ENCODE assay signal across 18 cellular contexts in the genomic region with DNA sequence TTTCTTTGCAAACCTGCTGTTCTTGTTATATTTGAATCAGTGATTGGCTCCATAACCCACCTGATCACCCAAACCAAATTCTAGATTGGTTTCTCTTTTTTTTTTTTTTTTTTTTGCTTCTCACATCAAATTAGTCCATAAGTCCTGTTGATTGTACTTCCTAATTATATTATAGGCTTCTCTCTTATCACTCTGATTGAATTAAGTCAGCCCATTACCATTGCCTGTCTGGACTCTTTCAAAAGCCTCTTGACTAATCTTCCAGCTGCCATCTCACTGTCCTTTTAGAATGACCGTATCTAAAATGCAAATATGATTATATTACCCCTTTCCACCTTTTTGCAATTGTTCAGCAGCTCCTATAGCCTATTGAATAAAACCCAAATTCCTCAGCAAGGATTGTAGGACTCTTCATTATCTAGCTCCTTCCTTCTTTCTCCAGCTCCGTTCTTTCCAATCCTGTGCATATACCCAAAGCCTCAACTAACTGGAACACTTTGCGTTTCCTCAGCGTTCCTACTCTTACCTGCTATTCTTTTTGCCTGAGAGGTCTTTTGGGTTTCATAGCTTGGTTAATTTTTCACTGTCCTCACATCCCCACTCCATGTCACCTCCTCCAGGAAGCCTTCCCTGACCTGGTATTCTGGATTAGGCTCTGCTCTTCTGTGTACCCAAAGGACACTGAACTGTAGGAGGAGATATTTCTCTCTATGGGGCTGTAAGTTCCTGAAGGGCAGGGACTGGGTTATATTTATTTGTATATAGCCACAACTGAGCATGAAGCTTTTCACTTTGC.
DNase-seq lines count a peak whose midpoint lies in the region; ATAC-seq, FAIRE-seq and TF ChIP-seq lines count a peak whose summit lies in the region.
"Had no signal": no experiment of that assay in that cellular context is flagged by ENCODE, and none has a peak within 500 bp of the region (broad histone marks: within the 10 kb centered on the region; RNA-seq: fewer than 3 reads in every experiment).

No MANE protein-coding gene starts in this region.

- FAIRE-seq in GM12892 (lab: Jason Lieb, UNC) = no peak
- FAIRE-seq: GM12891, H54 had no signal

- DNase-seq in NCI-H82 treated with DMSO at 0.1 percent for 48 hours (lab: John Stamatoyannopoulos, UW; ENCODE audit: unreplicated experiment) (peak; percentile 21), mesendoderm (no peak), GM12892 (ENCODE audit: insufficient read length) (no peak), islet precursor cell (no peak)
- no peak for DNase-seq in effector CD4-positive, alpha-beta T cell
- DNase-seq: C1 segment of cervical spinal cord; Calu3; CD4-positive, alpha-beta memory T cell; COR-L47; DMS53; DMS79 treated with DMSO at 0.1 percent for 48 hours; GF-D8; GOT3; HFFc6 had no signal

- no peak overlapping the region for H3K4me2 ChIP-seq in mesendoderm (ENCODE audit: low read length)

- H3K36me3 ChIP-seq in mesendoderm (ENCODE audit: control insufficient read depth, insufficient read depth, low read length) = no peaks in the 10 kb centered on the region
- H3K36me3 ChIP-seq: HAP-1 had no signal

- no peak overlapping the region for H2BK120ac ChIP-seq in mesendoderm (ENCODE audit: low read depth, low read length)

- no CpG with 5 or more reads among the region's 4 CpGs for WGBS in mesendoderm (ENCODE audit: extremely low coverage, insufficient coverage, low lambda C conversion rate)

- H3K56ac ChIP-seq in mesendoderm (ENCODE audit: low read length) = no peak overlapping the region

- TF ChIP-seq POLR2A in GM12892 (IDR thresholded peaks at IDR 0.05; ENCODE audit: low read depth, low read length) = no peak

- no peak overlapping the region for H3K4ac ChIP-seq in mesendoderm (ENCODE audit: low read depth, low read length)

- no peak overlapping the region for H2BK15ac ChIP-seq in mesendoderm (replicated peaks; ENCODE audit: low read depth)

- no peak overlapping the region for H3K23ac ChIP-seq in mesendoderm (ENCODE audit: low read length)

- H4K5ac ChIP-seq in mesendoderm (ENCODE audit: low read length) = no peak overlapping the region

- no peaks in the 10 kb centered on the region for H3K79me2 ChIP-seq in mesendoderm (ENCODE audit: control insufficient read depth, insufficient read depth, low read length)

- H3K18ac ChIP-seq in mesendoderm (ENCODE audit: low read length) = peak overlapping the region; percentile 64

- no peak overlapping the region for H3K9ac ChIP-seq in mesendoderm (ENCODE audit: low read length)

- no peak for ATAC-seq in SK-N-SH treated with all-trans-retinoic acid at 6 μM for 48 hours

- H4K8ac ChIP-seq in mesendoderm (ENCODE audit: low read depth, low read length) = no peak overlapping the region

- H2BK5ac ChIP-seq in mesendoderm (ENCODE audit: low read length) = no peak overlapping the region

- no peak overlapping the region for H2AK5ac ChIP-seq in mesendoderm (ENCODE audit: low read length)

- H3K79me1 ChIP-seq in mesendoderm (ENCODE audit: low read length) = no peaks in the 10 kb centered on the region

- no peaks in the 10 kb centered on the region for H3K4me1 ChIP-seq in mesendoderm (ENCODE audit: control insufficient read depth, low read depth, low read length)
- H3K4me1 ChIP-seq: HAP-1 had no signal

- H3K4me3 ChIP-seq in mesendoderm (ENCODE audit: low read length) = no peak overlapping the region
- H3K4me3 ChIP-seq: HAP-1 had no signal

- H3K27ac ChIP-seq in mesendoderm (ENCODE audit: low read depth, low read length) = no peak overlapping the region

- no peaks in the 10 kb centered on the region for H3K27me3 ChIP-seq in mesendoderm (ENCODE audit: insufficient read depth, low read length, poor library complexity)

TF ChIP-seq in SK-N-SH treated with all-trans-retinoic acid at 6 μM for 48 hours, 23 proteins besides CTCF, POLR2A, EP300 and RAD21:
- TF ChIP-seq TCF4 (CRISPR knock-in tag; IDR thresholded peaks at IDR 0.05; ENCODE audit: borderline replicate concordance) (peak; percentile 47; the same call in 1 of the 2 replicates), ESRRG (CRISPR knock-in tag; IDR thresholded peaks at IDR 0.05) (no peak), ISL1 (CRISPR knock-in tag; IDR thresholded peaks at IDR 0.05) (peak; percentile 82), CREB5 (CRISPR knock-in tag; IDR thresholded peaks at IDR 0.05; ENCODE audit: low read depth) (no peak), ZNF70 (CRISPR knock-in tag; IDR thresholded peaks at IDR 0.05) (no peak), PPARA (CRISPR knock-in tag; IDR thresholded peaks at IDR 0.05; ENCODE audit: borderline replicate concordance) (no peak), BACH2 (CRISPR knock-in tag; IDR thresholded peaks at IDR 0.05; ENCODE audit: borderline replicate concordance) (no peak), CSRNP3 (CRISPR knock-in tag; IDR thresholded peaks at IDR 0.05) (no peak), ZC3H10 (CRISPR knock-in tag; IDR thresholded peaks at IDR 0.05) (no peak), ZNF8 (CRISPR knock-in tag; IDR thresholded peaks at IDR 0.05) (no peak), SNAI2 (CRISPR knock-in tag; IDR thresholded peaks at IDR 0.05) (no peak), ARNTL (CRISPR knock-in tag; IDR thresholded peaks at IDR 0.05; ENCODE audit: borderline replicate concordance, low read depth) (no peak), ZFP30 (CRISPR knock-in tag; IDR thresholded peaks at IDR 0.05) (no peak), GLIS3 (CRISPR knock-in tag; IDR thresholded peaks at IDR 0.05) (no peak), CSDC2 (CRISPR knock-in tag; IDR thresholded peaks at IDR 0.05) (no peak), TSHZ2 (CRISPR knock-in tag; IDR thresholded peaks at IDR 0.05) (no peak)
- TF ChIP-seq, protein P1, sequence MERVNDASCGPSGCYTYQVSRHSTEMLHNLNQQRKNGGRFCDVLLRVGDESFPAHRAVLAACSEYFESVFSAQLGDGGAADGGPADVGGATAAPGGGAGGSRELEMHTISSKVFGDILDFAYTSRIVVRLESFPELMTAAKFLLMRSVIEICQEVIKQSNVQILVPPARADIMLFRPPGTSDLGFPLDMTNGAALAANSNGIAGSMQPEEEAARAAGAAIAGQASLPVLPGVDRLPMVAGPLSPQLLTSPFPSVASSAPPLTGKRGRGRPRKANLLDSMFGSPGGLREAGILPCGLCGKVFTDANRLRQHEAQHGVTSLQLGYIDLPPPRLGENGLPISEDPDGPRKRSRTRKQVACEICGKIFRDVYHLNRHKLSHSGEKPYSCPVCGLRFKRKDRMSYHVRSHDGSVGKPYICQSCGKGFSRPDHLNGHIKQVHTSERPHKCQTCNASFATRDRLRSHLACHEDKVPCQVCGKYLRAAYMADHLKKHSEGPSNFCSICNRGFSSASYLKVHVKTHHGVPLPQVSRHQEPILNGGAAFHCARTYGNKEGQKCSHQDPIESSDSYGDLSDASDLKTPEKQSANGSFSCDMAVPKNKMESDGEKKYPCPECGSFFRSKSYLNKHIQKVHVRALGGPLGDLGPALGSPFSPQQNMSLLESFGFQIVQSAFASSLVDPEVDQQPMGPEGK (CRISPR knock-in tag; IDR thresholded peaks at IDR 0.05; ENCODE audit: borderline replicate concordance) = no peak
